22 cellular contexts compared by ENCODE assay signal in genomic region chr15:41121951-41122350, GRCh38. TPM values are rescaled to one million over a fixed set of nuclear protein-coding genes. Genes with fewer than 3 reads are reported as not detected.
A peak's percentile ranks its signal among the peaks of the same experiment; 100 is the strongest.
DNase-seq lines count a peak whose midpoint lies in the region; ATAC-seq, FAIRE-seq and TF ChIP-seq lines count a peak whose summit lies in the region.
"Had no signal": no experiment of that assay in that cellular context is flagged by ENCODE, and none has a peak within 500 bp of the region (broad histone marks: within the 10 kb centered on the region; RNA-seq: fewer than 3 reads in every experiment).

No MANE protein-coding gene starts in this region.

- BruUV-seq in K562 (replicated peaks; lab: Mats Ljungman, UMichigan), result no TSS peak

- H3K4me1 ChIP-seq in HEK293 (ENCODE audit: control insufficient read depth, insufficient read depth, low read length) (no peaks in the 10 kb centered on the region), K562 (replicated peaks in 1 of 2; ENCODE audit: control insufficient read depth in 2 of 2, insufficient read depth in 2 of 2, low read length in 2 of 2) (peaks cover 2% of the 10 kb centered on the region in 2 experiments; a peak in 3 of 5 replicates)

- H3K27ac ChIP-seq in HEK293 (ENCODE audit: extremely low read depth, low read depth, low read length) (no peak overlapping the region), K562 (ENCODE audit: extremely low read depth, low read depth, low read length) (no peak overlapping the region)
- H3K27ac ChIP-seq: 22Rv1; A549; BLaER1 treated with 17β-estradiol and CSF1 and Interleukin-3, amounts not matched to agents 10 nM and 100 nM; C4-2B had no signal

- peaks cover 17% of the 10 kb centered on the region for H3K4me1 Mint-ChIP-seq in activated CD4-positive, alpha-beta T cell treated with anti-CD3 and anti-CD28 coated beads, Interleukin-2, amount 10 ng/mL, durations not matched to agents 7 days and 5 days
- H3K4me1 Mint-ChIP-seq: B cell had no signal

- CTCF ChIA-PET in activated CD4-positive, alpha-beta T cell treated with anti-CD3 and anti-CD28 coated beads, Interleukin-2, amount 10 ng/mL, durations not matched to agents 7 days and 5 days (lab: Charles Lee), result no interaction called here
- CTCF ChIA-PET in HEK293 (lab: Yijun Ruan, JAX) (no interaction called here), K562 (lab: Yijun Ruan, JAX; ENCODE audit: low intra/inter-chr PET ratio) (no interaction called here)

- WGBS in K562 (ENCODE audit: insufficient coverage, low coverage, missing lambda C conversion rate), result 45% methylated on average over 4 of the region's 5 CpGs

- H3K9ac ChIP-seq in K562 (ENCODE audit: insufficient read depth in 1 of 2, low read depth in 2 of 2, low read length in 2 of 2), result no peak overlapping the region
- H3K9ac ChIP-seq: BLaER1 treated with 17β-estradiol and CSF1 and Interleukin-3, amounts not matched to agents 10 nM and 100 nM had no signal

- H3K27me3 Mint-ChIP-seq in activated CD4-positive, alpha-beta T cell treated with anti-CD3 and anti-CD28 coated beads, Interleukin-2, amount 10 ng/mL, durations not matched to agents 7 days and 5 days, result peaks cover 26% of the 10 kb centered on the region

- TF ChIP-seq CTCF in HEK293 (tag by site-specific recombination; IDR thresholded peaks at IDR 0.05), result no peak
- no peak for TF ChIP-seq CTCF in K562 (IDR thresholded peaks at IDR 0.05 in 2 of 3, conservative IDR thresholded peaks at IDR 0.05 in 1 of 3; ENCODE audit: insufficient read depth in 2 of 3, low read depth in 1 of 3, low read length in 3 of 3)

- TF ChIP-seq EP300 in K562 (IDR thresholded peaks at IDR 0.05; ENCODE audit: low read length), result no peak

- POLR2A ChIA-PET in activated CD4-positive, alpha-beta T cell treated with anti-CD3 and anti-CD28 coated beads, Interleukin-2, amount 10 ng/mL, durations not matched to agents 7 days and 5 days (lab: Charles Lee), result no interaction called here
- POLR2A ChIA-PET in HEK293 (lab: Yijun Ruan, JAX) (no interaction called here), K562 (lab: Yijun Ruan, JAX) (no interaction called here)

- intact Hi-C loops in K562 (cut with micrococcal nuclease), result no loop called here

- DNase-seq in activated CD4-positive, alpha-beta T cell treated with anti-CD3 and anti-CD28 coated beads, Interleukin-2, amount 10 ng/mL, durations not matched to agents 7 days and 5 days, result no peak
- DNase-seq in activated CD4-positive, alpha-beta T cell treated with anti-CD3 and anti-CD28 coated beads for 1 hour, result no peak
- DNase-seq in K562 (ENCODE audit: extremely low read depth in 1 of 4, low spot score in 3 of 4), result no peak
- no peak for DNase-seq in NCI-H1436 (lab: John Stamatoyannopoulos, UW)
- DNase-seq in NCI-H774 (lab: John Stamatoyannopoulos, UW), result no peak
- DNase-seq: AML-193; Caco-2; Calu3; CD4-positive, alpha-beta T cell; CD8-positive, alpha-beta T cell; DMS79 treated with DMSO at 0.1 percent for 48 hours; GF-D8 had no signal

- H4K20me1 ChIP-seq in K562 (replicated peaks; ENCODE audit: control insufficient read depth, insufficient read depth, low read length), result no peaks in the 10 kb centered on the region
- H4K20me1 ChIP-seq: BLaER1 treated with 17β-estradiol and CSF1 and Interleukin-3, amounts not matched to agents 10 nM and 100 nM had no signal

- no peaks in the 10 kb centered on the region for H3K36me3 Mint-ChIP-seq in activated CD4-positive, alpha-beta T cell treated with anti-CD3 and anti-CD28 coated beads, Interleukin-2, amount 10 ng/mL, durations not matched to agents 7 days and 5 days (ENCODE audit: low read depth)
- H3K36me3 Mint-ChIP-seq: CD8-positive, alpha-beta T cell had no signal

- TF ChIP-seq POLR2A in K562 (conservative IDR thresholded peaks at IDR 0.05), result no peak

- no peak overlapping the region for H3K4me2 ChIP-seq in K562 (ENCODE audit: insufficient read depth, low read length)
- H3K4me2 ChIP-seq: A549; BLaER1 treated with 17β-estradiol and CSF1 and Interleukin-3, amounts not matched to agents 10 nM and 100 nM had no signal

- no peak for ATAC-seq in K562
- ATAC-seq: A549; CD8-positive, alpha-beta T cell had no signal

- no peaks in the 10 kb centered on the region for H3K9me1 ChIP-seq in K562 (ENCODE audit: control insufficient read depth, insufficient read depth, low read length)

- H2AFZ ChIP-seq in K562 (ENCODE audit: low read depth, low read length), result no peak overlapping the region

- TF ChIP-seq RAD21 in K562 (CRISPR knock-in tag; conservative IDR thresholded peaks at IDR 0.05 in 1 of 2, IDR thresholded peaks at IDR 0.05 in 1 of 2), result no peak

- H3K9me3 ChIP-seq in HEK293 (ENCODE audit: control insufficient read depth, insufficient read depth, low read depth, low read length) (no peaks in the 10 kb centered on the region), K562 (replicated peaks; ENCODE audit: control insufficient read depth, insufficient read depth, low read depth, low read length) (no peaks in the 10 kb centered on the region)
- H3K9me3 ChIP-seq: A549; BLaER1 treated with 17β-estradiol and CSF1 and Interleukin-3, amounts not matched to agents 10 nM and 100 nM; Caco-2 had no signal

- H3K79me2 ChIP-seq in K562 (ENCODE audit: control insufficient read depth, insufficient read depth, low read length), result peaks cover 3% of the 10 kb centered on the region; the same call in 2 of the 3 replicates

- no peaks in the 10 kb centered on the region for H3K9me3 Mint-ChIP-seq in activated CD4-positive, alpha-beta T cell treated with anti-CD3 and anti-CD28 coated beads, Interleukin-2, amount 10 ng/mL, durations not matched to agents 7 days and 5 days
- H3K9me3 Mint-ChIP-seq: CD4-positive, alpha-beta T cell; CD8-positive, alpha-beta T cell had no signal

- in situ Hi-C loops in K562 (cut with MboI), result no loop called here

- no peak overlapping the region for H3K4me3 Mint-ChIP-seq in activated CD4-positive, alpha-beta T cell treated with anti-CD3 and anti-CD28 coated beads, Interleukin-2, amount 10 ng/mL, durations not matched to agents 7 days and 5 days
- H3K4me3 Mint-ChIP-seq: B cell; CD4-positive, alpha-beta T cell; CD8-positive, alpha-beta T cell had no signal

- H3K36me3 ChIP-seq in HEK293 (ENCODE audit: control insufficient read depth in 2 of 2, insufficient read depth in 1 of 2, low read length in 2 of 2) (no peaks in the 10 kb centered on the region), K562 (ENCODE audit: control insufficient read depth, insufficient read depth, low read length) (no peaks in the 10 kb centered on the region)
- H3K36me3 ChIP-seq: BLaER1 treated with 17β-estradiol and CSF1 and Interleukin-3, amounts not matched to agents 10 nM and 100 nM had no signal

- H3K27ac Mint-ChIP-seq in activated CD4-positive, alpha-beta T cell treated with anti-CD3 and anti-CD28 coated beads, Interleukin-2, amount 10 ng/mL, durations not matched to agents 7 days and 5 days, result peak overlapping the region; percentile 13
- H3K27ac Mint-ChIP-seq: B cell; CD4-positive, alpha-beta T cell; CD8-positive, alpha-beta T cell had no signal

- peaks cover 0 to 2% of the 10 kb centered on the region in 2 experiments; a peak in 1 of 5 replicates for H3K27me3 ChIP-seq in K562 (ENCODE audit: control insufficient read depth in 2 of 2, insufficient read depth in 2 of 2, low read length in 2 of 2)
- H3K27me3 ChIP-seq: BLaER1 treated with 17β-estradiol and CSF1 and Interleukin-3, amounts not matched to agents 10 nM and 100 nM had no signal

- no peak for FAIRE-seq in K562 (lab: Jason Lieb, UNC)
- FAIRE-seq: A549, D721Med, G401.6, GM12891, GM18507 had no signal

- H3K4me3 ChIP-seq in HEK293 (ENCODE audit: low read depth, low read length) (no peak overlapping the region), K562 (no peak overlapping the region)
- H3K4me3 ChIP-seq: A549; BLaER1 treated with 17β-estradiol and CSF1 and Interleukin-3, amounts not matched to agents 10 nM and 100 nM had no signal

TF ChIP-seq in HEK293, 187 proteins besides CTCF, POLR2A, EP300 and RAD21 (continues in another document):
- TF ChIP-seq HOXA7 (CRISPR knock-in tag; IDR thresholded peaks at IDR 0.05; ENCODE audit: borderline replicate concordance) (no peak), ZNF121 (tag by site-specific recombination; IDR thresholded peaks at IDR 0.05) (0 out of 2 replicates have a peak, but pooled peaks have one; percentile 51), ZNF433 (tag by site-specific recombination; IDR thresholded peaks at IDR 0.05; ENCODE audit: low read depth) (no peak), KLF9 (tag by site-specific recombination; IDR thresholded peaks at IDR 0.05; ENCODE audit: low read depth) (no peak), ZNF221 (tag by site-specific recombination; IDR thresholded peaks at IDR 0.05; ENCODE audit: borderline replicate concordance) (no peak), ZSCAN30 (tag by site-specific recombination; IDR thresholded peaks at IDR 0.05) (no peak)

TF ChIP-seq in K562, 482 proteins besides CTCF, POLR2A, EP300 and RAD21:
- peak; percentile 82 for TF ChIP-seq ZNF121 (CRISPR knock-in tag; conservative IDR thresholded peaks at IDR 0.05)
- no peak for TF ChIP-seq PHB2 (IDR thresholded peaks at IDR 0.05; ENCODE audit: low read depth)
- no peak for TF ChIP-seq ZNF324 (CRISPR knock-in tag; IDR thresholded peaks at IDR 0.05)
- TF ChIP-seq BCOR (IDR thresholded peaks at IDR 0.05), result peak; percentile 37; the same call in 1 of the 2 replicates
- TF ChIP-seq POLR2B (IDR thresholded peaks at IDR 0.05; ENCODE audit: low read depth, partially characterized antibody), result no peak
- TF ChIP-seq RBM25 (IDR thresholded peaks at IDR 0.05; ENCODE audit: low read depth, low read length, severe bottlenecking), result peak; percentile 7

RNA-seq across cellular contexts. Expression of gene INO80, which starts 5.9 kb away (rescaled TPM):
- 10 to 100 TPM; 24.5 to 26.2 TPM for total RNA-seq in activated CD4-positive, alpha-beta T cell treated with anti-CD3 and anti-CD28 coated beads, Interleukin-2, amount 10 ng/mL, durations not matched to agents 7 days and 5 days
- total RNA-seq in K562 (2011; cell fraction: chromatin; rRNA removed; ENCODE audit: low replicate concordance), result 29.8 and 87.5 TPM in 2 replicates
- 19.8 and 24.7 TPM in 2 replicates for total RNA-seq in K562 (2011; cell fraction: nucleolus; rRNA removed)
- 21.1 and 25.9 TPM in 2 replicates for total RNA-seq in K562 (2011; cell fraction: nucleoplasm; rRNA removed)
- total RNA-seq in K562 (2014; rRNA removed) (20.5 and 31.3 TPM in 2 replicates), K562 (2014; rRNA removed; fragmentation: Illumina TruSeq; extraction: Trizol) (18.4 and 18.6 TPM in 2 replicates), K562 (2015; rRNA removed; fragmentation: Illumina TruSeq; extraction: Trizol) (18.7 and 23.7 TPM in 2 replicates), K562 (2021) (21.3 and 25.7 TPM in 2 replicates)
- polyA plus RNA-seq in K562 (2011; rRNA removed) (5.0 and 5.1 TPM in 2 replicates), K562 (2014; fragmentation: Illumina TruSeq; extraction: Trizol) (18.5 and 19.9 TPM in 2 replicates), K562 (2014; fragmentation: Nextera tagmentation; extraction: Ambion mirVana) (1 to 10 TPM; 1.1 to 3.9 TPM), K562 (2014; rRNA removed) (20.2 and 20.4 TPM in 2 replicates)
- polyA plus RNA-seq in K562 (2011; cell fraction: cytosol; rRNA removed), result 7.1 and 7.9 TPM in 2 replicates
- polyA plus RNA-seq in K562 (2011; cell fraction: nucleus; rRNA removed), result 10.9 and 13.1 TPM in 2 replicates
- 12.0 and 12.6 TPM in 2 replicates for polyA plus RNA-seq in K562 (2012)
- polyA minus RNA-seq in K562 (2011; rRNA and poly(A)+ RNA removed), result 16.0 and 18.3 TPM in 2 replicates
- polyA minus RNA-seq in K562 (2011; cell fraction: cytosol; rRNA and poly(A)+ RNA removed), result 10.6 and 13.5 TPM in 2 replicates
- 16.4 and 31.0 TPM in 2 replicates for polyA minus RNA-seq in K562 (2011; cell fraction: nucleus; rRNA and poly(A)+ RNA removed)
